18 cellular contexts compared by ENCODE assay signal in genomic region chr21:27190601-27191000, GRCh38.
DNase-seq lines count a peak whose midpoint lies in the region; FAIRE-seq and TF ChIP-seq lines count a peak whose summit lies in the region.
"Had no signal": no experiment of that assay in that cellular context is flagged by ENCODE, and none has a peak within 500 bp of the region (broad histone marks: within the 10 kb centered on the region; RNA-seq: fewer than 3 reads in every experiment).

No MANE protein-coding gene starts in this region.

- DNase-seq in cardiac muscle cell (ENCODE audit: low read depth in 1 of 2, low spot score in 1 of 2) (peak; percentile 19 to 38), left ventricle myocardium inferior (no peak), astrocyte of the cerebellum (ENCODE audit: low read depth) (peak; percentile 86), keratinocyte (ENCODE audit: low read depth, low spot score) (no peak), NCI-H1105 (lab: John Stamatoyannopoulos, UW) (no peak), superior temporal gyrus (ENCODE audit: extremely low spot score) (no peak), D721Med (ENCODE audit: insufficient read length, low spot score) (no peak), T-helper 9 cell (no peak)
- DNase-seq: 8988T; activated CD4-positive, alpha-beta T cell treated with anti-CD3 and anti-CD28 coated beads for 4 hours; activated naive CD4-positive, alpha-beta T cell treated with anti-CD3 and anti-CD28 coated beads, Interleukin-2, amount 10 ng/mL, durations not matched to agents 7 days and 5 days; activated T-cell treated with anti-CD3 and anti-CD28 coated beads for 4 hours; CD4-positive, alpha-beta memory T cell; effector CD4-positive, alpha-beta T cell; mesenchymal stem cell; right lobe of liver; stimulated activated CD4-positive, alpha-beta T cell treated with anti-CD3 and anti-CD28 coated beads, Interleukin-2, amount 100 ng/mL, for 24 hours had no signal

- no peak overlapping the region for H3K9ac ChIP-seq in keratinocyte (ENCODE audit: control insufficient read depth, extremely low read depth, insufficient read depth, low read length)

- dilution Hi-C loops in keratinocyte (cut with MboI; ENCODE audit: extremely low pct_ligation_motif_present, low sequenced_read_pairs), result no loop called here

- no peaks in the 10 kb centered on the region for H3K79me2 ChIP-seq in keratinocyte (ENCODE audit: control insufficient read depth, insufficient read depth, low read length)

- intact Hi-C loops in left ventricle myocardium inferior (cut with micrococcal nuclease), result no loop called here

- in situ Hi-C loops in astrocyte of the cerebellum (cut with HindIII; ENCODE audit: low sequenced_read_pairs), result no loop called here

- H3K4me2 ChIP-seq in keratinocyte (ENCODE audit: control insufficient read depth, extremely low read depth, insufficient read depth, low read depth, low read length), result no peak overlapping the region

- FAIRE-seq in keratinocyte (lab: Jason Lieb, UNC), result peak; percentile 85
- FAIRE-seq in D721Med (lab: Jason Lieb, UNC), result no peak

- no peak overlapping the region for H2AFZ ChIP-seq in keratinocyte (ENCODE audit: control insufficient read depth, low read length)

- H3K36me3 ChIP-seq in cardiac muscle cell (no peaks in the 10 kb centered on the region), left ventricle myocardium inferior (no peaks in the 10 kb centered on the region), keratinocyte (ENCODE audit: control insufficient read depth in 2 of 2, extremely low read depth in 1 of 2, insufficient read depth in 2 of 2, low read length in 2 of 2) (no peaks in the 10 kb centered on the region)
- H3K36me3 ChIP-seq: breast epithelium, right lobe of liver had no signal

- H3K4me3 ChIP-seq in cardiac muscle cell (no peak overlapping the region), left ventricle myocardium inferior (no peak overlapping the region), astrocyte of the cerebellum (ENCODE audit: low read depth, low read length) (no peak overlapping the region), keratinocyte (ENCODE audit: control insufficient read depth in 2 of 3, extremely low read depth in 1 of 3, insufficient read depth in 2 of 3, low read depth in 1 of 3, low read length in 3 of 3) (no peak overlapping the region)
- H3K4me3 ChIP-seq: breast epithelium, right lobe of liver had no signal

- TF ChIP-seq CTCF in cardiac muscle cell (IDR thresholded peaks at IDR 0.05; ENCODE audit: low read depth, low read length) (no peak), left ventricle myocardium inferior (IDR thresholded peaks at IDR 0.05; ENCODE audit: borderline replicate concordance) (no peak), astrocyte of the cerebellum (IDR thresholded peaks at IDR 0.05; ENCODE audit: low read depth, low read length, missing control alignments) (no peak), keratinocyte (optimal IDR thresholded peaks at IDR 0.05 in 1 of 3, IDR thresholded peaks at IDR 0.05 in 1 of 3, conservative IDR thresholded peaks at IDR 0.05 in 1 of 3; ENCODE audit: extremely low read depth in 1 of 3, insufficient read depth in 2 of 3, low read length in 3 of 3) (no peak), D721Med (IDR thresholded peaks at IDR 0.05; ENCODE audit: insufficient read depth, missing control alignments) (no peak)

- no peaks in the 10 kb centered on the region for H3K4me1 ChIP-seq in cardiac muscle cell (ENCODE audit: low read depth)
- H3K4me1 ChIP-seq in left ventricle myocardium inferior, result no peaks in the 10 kb centered on the region
- H3K4me1 ChIP-seq in keratinocyte (ENCODE audit: control insufficient read depth, extremely low read depth, insufficient read depth, low read length), result peaks cover 2% of the 10 kb centered on the region
- H3K4me1 ChIP-seq: breast epithelium, right lobe of liver had no signal

- H4K20me1 ChIP-seq in keratinocyte (ENCODE audit: control insufficient read depth, extremely low read depth, insufficient read depth, low read length), result no peaks in the 10 kb centered on the region

- H3K9me3 ChIP-seq in cardiac muscle cell (ENCODE audit: low read depth) (no peaks in the 10 kb centered on the region), left ventricle myocardium inferior (replicated peaks) (peaks cover 13% of the 10 kb centered on the region), keratinocyte (ENCODE audit: control insufficient read depth, low read depth, low read length) (no peaks in the 10 kb centered on the region)
- H3K9me3 ChIP-seq: breast epithelium, right lobe of liver had no signal

- H3K27ac ChIP-seq in cardiac muscle cell (no peak overlapping the region), left ventricle myocardium inferior (replicated peaks) (no peak overlapping the region), keratinocyte (ENCODE audit: control insufficient read depth, insufficient read depth, low read length) (no peak overlapping the region)
- H3K27ac ChIP-seq: right lobe of liver had no signal

- H3K9me1 ChIP-seq in keratinocyte (ENCODE audit: control insufficient read depth, extremely low read depth, insufficient read depth, low read length), result no peaks in the 10 kb centered on the region

- H3K27me3 ChIP-seq in cardiac muscle cell (no peaks in the 10 kb centered on the region), left ventricle myocardium inferior (ENCODE audit: low read depth) (no peaks in the 10 kb centered on the region), keratinocyte (ENCODE audit: control insufficient read depth, extremely low read depth, insufficient read depth, low read length) (no peaks in the 10 kb centered on the region)
- H3K27me3 ChIP-seq: breast epithelium, right lobe of liver had no signal

Comparison
In these comparisons a context has a peak if more than half of its experiments do, and no peak if none do; other contexts are left out.
1. DNase-seq: peak in cardiac muscle cell (2 of 2) and astrocyte of the cerebellum (single experiment); none in left ventricle myocardium inferior (single experiment), keratinocyte (single experiment), NCI-H1105 (single experiment), superior temporal gyrus (single experiment), D721Med (single experiment) and T-helper 9 cell (single experiment).